ENCODE assay signal across 16 cellular contexts in genomic region chr10:84606428-84606827, GRCh38.
DNase-seq lines count a peak whose midpoint lies in the region; TF ChIP-seq lines count a peak whose summit lies in the region.
"Had no signal": no experiment of that assay in that cellular context is flagged by ENCODE, and none has a peak within 500 bp of the region (broad histone marks: within the 10 kb centered on the region; RNA-seq: fewer than 3 reads in every experiment).

No MANE protein-coding gene starts in this region.

- POLR2A ChIA-PET in MCF 10A (lab: Yijun Ruan, JAX), result no interaction called here

- no peaks in the 10 kb centered on the region for H4K20me1 ChIP-seq in mammary epithelial cell (ENCODE audit: insufficient read depth, low read length)

- CTCF ChIA-PET in MCF 10A (lab: Yijun Ruan, JAX) (interaction anchor here (0.5 to 0.9 kb wide), 2 partner anchors 67 to 193 kb away, joined by 3 read pairs; no protein-coding TSS in a partner anchor), mammary epithelial cell (lab: Charles Lee; ENCODE audit: low non-redundant PET) (interaction anchor here (0.9 kb wide), 1 partner anchor 66 kb away, joined by 8 read pairs; no protein-coding TSS in a partner anchor)

- no peaks in the 10 kb centered on the region for H3K27me3 Mint-ChIP-seq in MCF 10A (ENCODE audit: insufficient read depth, unreplicated experiment)

- DNase-seq in MCF 10A (ENCODE audit: unreplicated experiment) (peak; percentile 14), mammary epithelial cell (no peak), SK-MEL-5 (ENCODE audit: low read depth, low spot score) (peak; percentile 2), globus pallidus (ENCODE audit: low spot score) (peak; percentile 5), COLO668 (lab: John Stamatoyannopoulos, UW; ENCODE audit: unreplicated experiment) (no peak), NCI-H1436 (lab: John Stamatoyannopoulos, UW) (no peak), esophagus muscularis mucosa (ENCODE audit: extremely low spot score) (no peak)
- DNase-seq: AML-193; Calu3; CD4-positive, CD25-positive, alpha-beta regulatory T cell; GF-D8; H9; KG1; NCI-H1417 treated with DMSO at 0.1 percent for 48 hours; NCI-H2171; RPMI8226 had no signal

- TF ChIP-seq EP300 in esophagus muscularis mucosa (IDR thresholded peaks at IDR 0.05), result no peak

- H3K9ac ChIP-seq in mammary epithelial cell (ENCODE audit: insufficient read depth, low read length), result no peak overlapping the region

- no peaks in the 10 kb centered on the region for H3K4me1 ChIP-seq in mammary epithelial cell (ENCODE audit: insufficient read depth, low read length)
- no peaks in the 10 kb centered on the region for H3K4me1 ChIP-seq in esophagus muscularis mucosa

- H3K27me3 ChIP-seq in mammary epithelial cell (ENCODE audit: insufficient read depth, low read length) (no peaks in the 10 kb centered on the region), esophagus muscularis mucosa (peaks cover 0 to 14% (median 0%) of the 10 kb centered on the region in 4 donors)

- TF ChIP-seq CTCF in MCF 10A (IDR thresholded peaks at IDR 0.05; ENCODE audit: unreplicated experiment), result no peak
- TF ChIP-seq CTCF in mammary epithelial cell (conservative IDR thresholded peaks at IDR 0.05 in 1 of 2, IDR thresholded peaks at IDR 0.05 in 1 of 2; ENCODE audit: extremely low read depth in 1 of 2, insufficient read depth in 1 of 2, low read depth in 1 of 2, low read length in 2 of 2), result no peak
- TF ChIP-seq CTCF in esophagus muscularis mucosa (IDR thresholded peaks at IDR 0.05), result no peak

- WGBS in mammary epithelial cell (ENCODE audit: low coverage, missing lambda C conversion rate), result 49% methylated on average over 3 of the region's 3 CpGs
- 73% methylated on average over 3 of the region's 3 CpGs for WGBS in esophagus muscularis mucosa

- H3K36me3 ChIP-seq in mammary epithelial cell (ENCODE audit: insufficient read depth, low read length) (no peaks in the 10 kb centered on the region), esophagus muscularis mucosa (no peaks in the 10 kb centered on the region)

- in situ Hi-C loops in mammary epithelial cell (cut with MboI; ENCODE audit: low sequenced_read_pairs in 2 of 2), result no loop called here
- in situ Hi-C loops in SK-MEL-5 (cut with HindIII; ENCODE audit: low pct_unique_long_range_greater_than_20kb, low sequenced_read_pairs), result no loop called here

- H3K4me3 ChIP-seq in mammary epithelial cell (replicated peaks in 1 of 3; ENCODE audit: insufficient read depth in 1 of 3, low read depth in 2 of 3, low read length in 3 of 3) (no peak overlapping the region), esophagus muscularis mucosa (no peak overlapping the region)

- H3K27ac Mint-ChIP-seq in MCF 10A (ENCODE audit: low read depth, unreplicated experiment), result no peak overlapping the region
- H3K27ac Mint-ChIP-seq: H9 had no signal

- dilution Hi-C loops in mammary epithelial cell (cut with HindIII; ENCODE audit: low sequenced_read_pairs), result loop anchor here (5.0 kb wide), 1 partner anchor 59 kb away; no protein-coding TSS in a partner anchor

- intact Hi-C loops in MCF 10A (cut with micrococcal nuclease), result no loop called here
- intact Hi-C loops in mammary epithelial cell (cut with micrococcal nuclease), result no loop called here
- intact Hi-C loops in esophagus muscularis mucosa (cut with DNase I), result no loop called here

- H3K4me1 Mint-ChIP-seq in MCF 10A (ENCODE audit: insufficient read depth, unreplicated experiment), result no peaks in the 10 kb centered on the region
- H3K4me1 Mint-ChIP-seq: CD4-positive, CD25-positive, alpha-beta regulatory T cell had no signal

- H3K4me3 Mint-ChIP-seq in MCF 10A (ENCODE audit: unreplicated experiment), result no peak overlapping the region
- H3K4me3 Mint-ChIP-seq: CD4-positive, CD25-positive, alpha-beta regulatory T cell; H9 had no signal

- H2AFZ ChIP-seq in mammary epithelial cell (ENCODE audit: low read depth, low read length), result no peak overlapping the region

- H3K4me2 ChIP-seq in mammary epithelial cell (ENCODE audit: insufficient read depth, low read depth, low read length), result no peak overlapping the region

- no peaks in the 10 kb centered on the region for H3K9me3 ChIP-seq in mammary epithelial cell (replicated peaks; ENCODE audit: insufficient read depth, low read length)
- H3K9me3 ChIP-seq in esophagus muscularis mucosa, result no peaks in the 10 kb centered on the region

- H3K79me2 ChIP-seq in mammary epithelial cell (ENCODE audit: insufficient read depth, low read length), result no peaks in the 10 kb centered on the region

- no peaks in the 10 kb centered on the region for H3K36me3 Mint-ChIP-seq in MCF 10A (ENCODE audit: insufficient read depth, unreplicated experiment)
- H3K36me3 Mint-ChIP-seq: CD4-positive, CD25-positive, alpha-beta regulatory T cell had no signal

- TF ChIP-seq POLR2A in esophagus muscularis mucosa (IDR thresholded peaks at IDR 0.05; ENCODE audit: low read depth), result no peak

- H3K27ac ChIP-seq in mammary epithelial cell (ENCODE audit: insufficient read depth, low read depth, low read length), result no peak overlapping the region
- no peak overlapping the region for H3K27ac ChIP-seq in esophagus muscularis mucosa (replicated peaks in 1 of 4)

- no TSS peak for BruUV-seq in MCF 10A (replicated peaks; lab: Mats Ljungman, UMichigan)
- BruUV-seq in mammary epithelial cell (replicated peaks; lab: Mats Ljungman, UMichigan), result no TSS peak

- no peaks in the 10 kb centered on the region for H3K9me3 Mint-ChIP-seq in MCF 10A (ENCODE audit: unreplicated experiment)
- H3K9me3 Mint-ChIP-seq: CD4-positive, CD25-positive, alpha-beta regulatory T cell; H9 had no signal

Comparison
In these comparisons a context has a peak if more than half of its experiments do, and no peak if none do; other contexts are left out.
1. DNase-seq: peak in MCF 10A (single experiment), SK-MEL-5 (single experiment) and globus pallidus (single experiment); none in mammary epithelial cell (single experiment), COLO668 (single experiment), NCI-H1436 (single experiment) and esophagus muscularis mucosa (single experiment).